Comparison of ENCODE assay signal across 18 cellular contexts in genomic region chr6:136166815-136167214, GRCh38.
DNase-seq lines count a peak whose midpoint lies in the region; ATAC-seq and TF ChIP-seq lines count a peak whose summit lies in the region.
"Had no signal": no experiment of that assay in that cellular context is flagged by ENCODE, and none has a peak within 500 bp of the region (broad histone marks: within the 10 kb centered on the region; RNA-seq: fewer than 3 reads in every experiment).

No MANE protein-coding gene starts in this region.

- in situ Hi-C loops in ACHN (cut with HindIII; ENCODE audit: low pct_ligation_motif_present, low pct_unique_long_range_greater_than_20kb, low sequenced_read_pairs), result no loop called here

- H3K27ac ChIP-seq in right atrium auricular region, result no peak overlapping the region
- H3K27ac ChIP-seq: A549 had no signal

- TF ChIP-seq CTCF in right atrium auricular region (IDR thresholded peaks at IDR 0.05) (no peak), fibroblast of mammary gland (conservative IDR thresholded peaks at IDR 0.05; ENCODE audit: control insufficient read depth, insufficient read depth, low read depth, low read length) (no peak)

- H3K27me3 ChIP-seq in right atrium auricular region, result no peaks in the 10 kb centered on the region

- H3K9me3 ChIP-seq in right atrium auricular region, result no peaks in the 10 kb centered on the region
- H3K9me3 ChIP-seq: A549, Caco-2, HAP-1 had no signal

- H3K36me3 ChIP-seq in right atrium auricular region, result no peaks in the 10 kb centered on the region
- H3K36me3 ChIP-seq: HAP-1 had no signal

- intact Hi-C loops in Right ventricle myocardium inferior (cut with DNase I), result no loop called here

- no peak for DNase-seq in Right ventricle myocardium inferior (ENCODE audit: missing footprints)
- DNase-seq in right atrium auricular region (ENCODE audit: low spot score), result no peak
- DNase-seq in LHCN-M2 (ENCODE audit: low read depth), result peak; percentile 70
- peak; percentile 11 for DNase-seq in NCI-H69 (lab: John Stamatoyannopoulos, UW)
- peak; percentile 28 for DNase-seq in fibroblast of mammary gland (ENCODE audit: low read depth)
- DNase-seq in ACHN, result no peak
- DNase-seq in ureter (ENCODE audit: low spot score), result no peak
- DNase-seq in COR-L47 (lab: John Stamatoyannopoulos, UW), result no peak
- DNase-seq: 8988T; C1 segment of cervical spinal cord; Caco-2; CD4-positive, alpha-beta memory T cell; DMS153; DND-41; GOT3; HFFc6 had no signal

- H3K4me3 ChIP-seq in right atrium auricular region (no peak overlapping the region), fibroblast of mammary gland (ENCODE audit: control insufficient read depth, low read depth, low read length) (no peak overlapping the region)
- H3K4me3 ChIP-seq: A549, HAP-1 had no signal

- H3K4me1 ChIP-seq in right atrium auricular region, result peaks cover 0 to 5% of the 10 kb centered on the region in 2 donors
- H3K4me1 ChIP-seq: A549, Caco-2, HAP-1 had no signal

- peak; percentile 42 for ATAC-seq in Right ventricle myocardium inferior
- ATAC-seq: A549 had no signal

Comparison
In these comparisons a context has a peak if more than half of its experiments do, and no peak if none do; other contexts are left out.
1. DNase-seq: peak in LHCN-M2 (single experiment), NCI-H69 (single experiment) and fibroblast of mammary gland (single experiment); none in Right ventricle myocardium inferior (single experiment), right atrium auricular region (single experiment), ACHN (single experiment), ureter (single experiment) and COR-L47 (single experiment).